8 cellular contexts compared by ENCODE assay signal in genomic region chr15:39781967-39782292, GRCh38. TPM values are rescaled to one million over a fixed set of nuclear protein-coding genes. Genes with fewer than 3 reads are reported as not detected.
A peak's percentile ranks its signal among the peaks of the same experiment; 100 is the strongest.
DNase-seq lines count a peak whose midpoint lies in the region; ATAC-seq and TF ChIP-seq lines count a peak whose summit lies in the region.

No MANE protein-coding gene starts in this region.

- H3K36me3 ChIP-seq in skeletal muscle satellite cell (ENCODE audit: insufficient read depth, low read length): no peaks in the 10 kb centered on the region

- H3K9me3 ChIP-seq in skeletal muscle satellite cell (replicated peaks; ENCODE audit: low read length): no peaks in the 10 kb centered on the region

- H3K4me1 ChIP-seq in skeletal muscle satellite cell (ENCODE audit: control insufficient read depth, insufficient read depth, low read length): peaks cover 22% of the 10 kb centered on the region

- peak overlapping the region; percentile 80 for H3K4me2 ChIP-seq in skeletal muscle satellite cell (ENCODE audit: low read length)

- ATAC-seq in omental fat pad (ENCODE audit: low FRiP score): no peak

- peak overlapping the region; percentile 84 for H3K4me3 ChIP-seq in fibroblast of pulmonary artery (replicated peaks; ENCODE audit: low read depth, low read length)
- peak overlapping the region; percentile 98 for H3K4me3 ChIP-seq in skeletal muscle satellite cell (ENCODE audit: low read length)

- H3K9ac ChIP-seq in skeletal muscle satellite cell (ENCODE audit: low read depth, low read length): no peak overlapping the region

- DNase-seq in DMS 273 (lab: John Stamatoyannopoulos, UW; ENCODE audit: unreplicated experiment): peak; percentile 52
- DNase-seq in DMS 273 treated with DMSO at 0.1 percent for 48 hours (lab: John Stamatoyannopoulos, UW): no peak
- peak; percentile 3 for DNase-seq in SW480 (ENCODE audit: low spot score)
- DNase-seq in fibroblast of pulmonary artery (ENCODE audit: low read depth): no peak
- DNase-seq in iPS-NIHi11 (ENCODE audit: low spot score): no peak
- DNase-seq in activated CD4-positive, alpha-beta T cell treated with anti-CD3 and anti-CD28 coated beads for 48 hours: no peak
- DNase-seq in omental fat pad (ENCODE audit: low spot score): no peak

- TF ChIP-seq CTCF in fibroblast of pulmonary artery (IDR thresholded peaks at IDR 0.05; ENCODE audit: low read length, missing control alignments) (no peak), omental fat pad (IDR thresholded peaks at IDR 0.05) (no peak)

- H3K27me3 ChIP-seq in skeletal muscle satellite cell (ENCODE audit: control insufficient read depth, insufficient read depth, low read length): no peaks in the 10 kb centered on the region

RNA-seq across cellular contexts. Expression of gene FSIP1, which starts 0.7 kb away (rescaled TPM):
- 0.76 and 1.7 TPM in 2 replicates for total RNA-seq in skeletal muscle satellite cell (2012; rRNA removed)
- under 1 TPM; 0.32 to 0.48 (median 0.41) TPM for total RNA-seq in omental fat pad

Comparison
In these comparisons a context has a peak if more than half of its experiments do, and no peak if none do; other contexts are left out.
1. DNase-seq: peak in DMS 273 (single experiment) and SW480 (single experiment); none in DMS 273 treated with DMSO at 0.1 percent for 48 hours (single experiment), fibroblast of pulmonary artery (single experiment), iPS-NIHi11 (single experiment), activated CD4-positive, alpha-beta T cell treated with anti-CD3 and anti-CD28 coated beads for 48 hours (single experiment) and omental fat pad (single experiment).